25 cellular contexts compared by ENCODE assay signal in genomic region chr9:127237801-127238200, GRCh38.
"Had no signal": no experiment of that assay in that cellular context is flagged by ENCODE, and none has a peak within 500 bp of the region (broad histone marks: within the 10 kb centered on the region; RNA-seq: fewer than 3 reads in every experiment).

No MANE protein-coding gene starts in this region.

- H3K4me3 Mint-ChIP-seq: activated B cell treated with CpG ODN at 0.5 μM for 24 hours; activated CD4-positive, alpha-beta memory T cell treated with anti-CD3 and anti-CD28 coated beads for 36 hours; activated CD4-positive, alpha-beta T cell treated with anti-CD3 and anti-CD28 coated beads, Interleukin-2, amount 10 ng/mL, durations not matched to agents 7 days and 5 days; activated naive CD8-positive, alpha-beta T cell treated with anti-CD3 and anti-CD28 coated beads, Interleukin-2, amount 50 U/mL, for 24 hours; activated T-cell treated with anti-CD3 and anti-CD28 coated beads, Interleukin-2, amount 50 U/mL, for 4 hours; brain; T-cell had no signal

- ATAC-seq: activated naive CD4-positive, alpha-beta T cell treated with anti-CD3 and anti-CD28 coated beads, Interleukin-2, amount 50 U/mL, for 72 hours; activated naive CD8-positive, alpha-beta T cell treated with anti-CD3 and anti-CD28 coated beads, Interleukin-2, amount 50 U/mL, for 24 hours; activated T-cell treated with anti-CD3 and anti-CD28 coated beads, Interleukin-2, amount 50 U/mL, for 4 hours; K562; T-cell had no signal

- H3K9me3 Mint-ChIP-seq: activated B cell treated with CpG ODN at 0.5 μM for 24 hours; activated CD4-positive, alpha-beta memory T cell treated with anti-CD3 and anti-CD28 coated beads for 36 hours; activated CD4-positive, alpha-beta T cell treated with anti-CD3 and anti-CD28 coated beads, Interleukin-2, amount 10 ng/mL, durations not matched to agents 7 days and 5 days; activated naive CD4-positive, alpha-beta T cell treated with anti-CD3 and anti-CD28 coated beads, Interleukin-2, amount 50 U/mL, for 72 hours; activated naive CD8-positive, alpha-beta T cell treated with anti-CD3 and anti-CD28 coated beads, Interleukin-2, amount 50 U/mL, for 24 hours; activated T-cell treated with anti-CD3 and anti-CD28 coated beads, Interleukin-2, amount 50 U/mL, for 4 hours; brain; T-cell had no signal

- H3K27me3 Mint-ChIP-seq: activated B cell treated with CpG ODN at 0.5 μM for 24 hours had no signal

- DNase-seq: activated B cell treated with CpG ODN at 0.5 μM for 24 hours; activated CD4-positive, alpha-beta memory T cell treated with anti-CD3 and anti-CD28 coated beads for 36 hours; activated CD4-positive, alpha-beta T cell treated with anti-CD3 and anti-CD28 coated beads for 1 hour; activated CD4-positive, alpha-beta T cell treated with anti-CD3 and anti-CD28 coated beads, Interleukin-2, amount 10 ng/mL, durations not matched to agents 7 days and 5 days; activated CD8-positive, alpha-beta memory T cell treated with anti-CD3 and anti-CD28 coated beads for 24 hours; activated effector memory CD4-positive, alpha-beta T cell treated with anti-CD3 and anti-CD28 coated beads, Interleukin-2, amount 50 U/mL, for 16 hours; activated naive CD4-positive, alpha-beta T cell treated with Interleukin-2 at 50 U/mL for 16 hours; activated naive CD8-positive, alpha-beta T cell treated with anti-CD3 and anti-CD28 coated beads, Interleukin-2, amount 50 U/mL, for 24 hours; activated T-cell treated with anti-CD3 and anti-CD28 coated beads, Interleukin-2, amount 50 U/mL, for 4 hours; amygdala; Karpas-422; NCI-H1048; NCI-H146; NCI-H187 treated with DMSO at 0.1 percent for 48 hours; NCI-H2081 treated with DMSO at 0.1 percent for 48 hours; NCI-H2171 treated with DMSO at 0.1 percent for 48 hours; NCI-H226; NCI-H526 treated with DMSO at 0.1 percent for 48 hours; NCI-H82; T-cell; T-helper 2 cell; T1000 had no signal

- H3K27ac Mint-ChIP-seq: activated B cell treated with CpG ODN at 0.5 μM for 24 hours; activated CD4-positive, alpha-beta memory T cell treated with anti-CD3 and anti-CD28 coated beads for 36 hours; activated CD4-positive, alpha-beta T cell treated with anti-CD3 and anti-CD28 coated beads, Interleukin-2, amount 10 ng/mL, durations not matched to agents 7 days and 5 days; activated naive CD4-positive, alpha-beta T cell treated with anti-CD3 and anti-CD28 coated beads, Interleukin-2, amount 50 U/mL, for 72 hours; activated naive CD8-positive, alpha-beta T cell treated with anti-CD3 and anti-CD28 coated beads, Interleukin-2, amount 50 U/mL, for 24 hours; T-cell had no signal

- H3K36me3 Mint-ChIP-seq: activated CD4-positive, alpha-beta memory T cell treated with anti-CD3 and anti-CD28 coated beads for 36 hours; activated naive CD4-positive, alpha-beta T cell treated with anti-CD3 and anti-CD28 coated beads, Interleukin-2, amount 50 U/mL, for 72 hours had no signal

- H3K4me1 Mint-ChIP-seq: activated B cell treated with CpG ODN at 0.5 μM for 24 hours; activated CD4-positive, alpha-beta T cell treated with anti-CD3 and anti-CD28 coated beads, Interleukin-2, amount 10 ng/mL, durations not matched to agents 7 days and 5 days; activated naive CD8-positive, alpha-beta T cell treated with anti-CD3 and anti-CD28 coated beads, Interleukin-2, amount 50 U/mL, for 24 hours; T-cell had no signal
